18 cellular contexts compared by ENCODE assay signal in genomic region chr22:18533633-18534032, GRCh38. TPM values are rescaled to one million over a fixed set of nuclear protein-coding genes. Genes with fewer than 3 reads are reported as not detected.
"Had no signal": no experiment of that assay in that cellular context is flagged by ENCODE, and none has a peak within 500 bp of the region (broad histone marks: within the 10 kb centered on the region; RNA-seq: fewer than 3 reads in every experiment).

No MANE protein-coding gene starts in this region.

RNA-seq across cellular contexts. Expression of gene TMEM191B, which starts 6.0 kb away (rescaled TPM):
- total RNA-seq: lung microvascular endothelial cell had no signal

RNA-seq across cellular contexts. Expression of gene GGTLC3, which starts 15.7 kb away (rescaled TPM):
- total RNA-seq: hepatocyte, kidney epithelial cell, left cardiac atrium, left colon, left ventricle myocardium inferior, left ventricle myocardium superior, liver, lower leg skin, lung microvascular endothelial cell, mammary epithelial cell, mesenteric fat pad, mesothelial cell of epicardium, mononuclear cell, mucosa of descending colon, mucosa of gallbladder, myocyte had no signal
- polyA plus RNA-seq: hepatocyte, immature natural killer cell, keratinocyte, liver, mammary epithelial cell had no signal
